In the genomic region with DNA sequence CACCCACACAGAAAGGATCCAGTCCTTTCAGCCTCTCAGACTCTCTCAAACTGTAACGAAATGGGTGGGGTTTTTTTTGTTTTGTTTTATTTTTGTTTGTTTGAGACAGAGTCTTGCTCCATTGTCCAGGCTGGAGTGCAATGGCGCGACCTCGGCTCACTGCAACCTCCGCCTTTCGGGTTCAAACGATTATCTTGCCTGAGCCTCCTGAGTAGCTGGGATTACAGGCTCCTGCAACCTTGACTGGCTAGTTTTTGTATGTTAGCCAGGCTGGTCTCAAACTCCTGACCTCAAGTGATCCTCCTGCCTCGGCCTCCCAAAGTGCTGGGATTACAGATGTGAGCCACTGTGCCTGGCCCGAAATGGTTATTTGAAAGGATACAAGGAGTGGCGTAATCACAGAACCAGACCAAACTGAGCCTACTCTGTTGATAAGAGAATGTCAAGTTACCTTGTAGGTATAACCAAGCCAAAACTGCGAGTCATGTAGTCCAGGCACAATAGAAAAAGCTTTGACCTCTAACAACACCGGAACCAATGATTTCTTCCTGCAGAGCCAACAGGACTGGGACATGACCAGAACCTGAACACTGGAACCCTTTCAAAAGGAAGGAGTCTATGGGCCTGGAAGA, we compare ENCODE assay signal across 11 cellular contexts.
DNase-seq lines count a peak whose midpoint lies in the region; ATAC-seq and TF ChIP-seq lines count a peak whose summit lies in the region.
"Had no signal": no experiment of that assay in that cellular context is flagged by ENCODE, and none has a peak within 500 bp of the region (broad histone marks: within the 10 kb centered on the region; RNA-seq: fewer than 3 reads in every experiment).

No MANE protein-coding gene starts in this region.

- peaks cover 26% of the 10 kb centered on the region for H3K4me1 ChIP-seq in CD4-positive, CD25-positive, alpha-beta regulatory T cell (ENCODE audit: control insufficient read depth, insufficient read depth, low read length, poor library complexity, severe bottlenecking)
- peaks cover 8% of the 10 kb centered on the region for H3K4me1 ChIP-seq in KMS-11 (ENCODE audit: low read depth, poor library complexity, severe bottlenecking)

- TF ChIP-seq CTCF in KMS-11 (conservative IDR thresholded peaks at IDR 0.05; ENCODE audit: low read depth, low read length) (no peak), natural killer cell (IDR thresholded peaks at IDR 0.05) (no peak)

- peak overlapping the region; percentile 48 to 90 (median 70) for H3K4me3 Mint-ChIP-seq in CD4-positive, CD25-positive, alpha-beta regulatory T cell
- H3K4me3 Mint-ChIP-seq in natural killer cell: peak overlapping the region; percentile 84
- H3K4me3 Mint-ChIP-seq: activated B cell treated with CpG ODN at 0.5 μM for 24 hours had no signal

- H3K4me1 Mint-ChIP-seq in CD4-positive, CD25-positive, alpha-beta regulatory T cell: peaks cover 0 to 56% (median 29%) of the 10 kb centered on the region in 4 donors
- peaks cover 20 to 22% of the 10 kb centered on the region in 2 donors for H3K4me1 Mint-ChIP-seq in natural killer cell

- H3K27ac Mint-ChIP-seq in CD4-positive, CD25-positive, alpha-beta regulatory T cell: peak overlapping the region; percentile 96 to 99 (median 99)
- H3K27ac Mint-ChIP-seq in natural killer cell: peak overlapping the region; percentile 76 to 79
- H3K27ac Mint-ChIP-seq: activated B cell treated with CpG ODN at 0.5 μM for 24 hours had no signal

- ATAC-seq in CD4-positive, CD25-positive, alpha-beta regulatory T cell (ENCODE audit: low read depth in 2 of 2): no peak
- ATAC-seq in natural killer cell (no peak), left colon (no peak)

- H3K36me3 ChIP-seq in CD4-positive, CD25-positive, alpha-beta regulatory T cell (ENCODE audit: control insufficient read depth, insufficient read depth, low read length): no peaks in the 10 kb centered on the region
- no peaks in the 10 kb centered on the region for H3K36me3 ChIP-seq in KMS-11 (ENCODE audit: insufficient read depth)

- H3K79me2 ChIP-seq in KMS-11 (ENCODE audit: insufficient read depth, low read depth): no peaks in the 10 kb centered on the region

- H3K9me3 Mint-ChIP-seq in CD4-positive, CD25-positive, alpha-beta regulatory T cell: peaks cover 0 to 2% (median 0%) of the 10 kb centered on the region in 7 donors
- no peaks in the 10 kb centered on the region for H3K9me3 Mint-ChIP-seq in natural killer cell
- H3K9me3 Mint-ChIP-seq: activated B cell treated with CpG ODN at 0.5 μM for 24 hours had no signal

- no peaks in the 10 kb centered on the region for H4K20me1 ChIP-seq in KMS-11 (ENCODE audit: insufficient read depth)

- H3K36me3 Mint-ChIP-seq in CD4-positive, CD25-positive, alpha-beta regulatory T cell: no peaks in the 10 kb centered on the region
- no peaks in the 10 kb centered on the region for H3K36me3 Mint-ChIP-seq in natural killer cell

- H3K9me3 ChIP-seq in CD4-positive, CD25-positive, alpha-beta regulatory T cell (ENCODE audit: control insufficient read depth in 2 of 2, low read length in 2 of 2): no peaks in the 10 kb centered on the region

- H3K27me3 Mint-ChIP-seq in CD4-positive, CD25-positive, alpha-beta regulatory T cell: no peaks in the 10 kb centered on the region
- H3K27me3 Mint-ChIP-seq in natural killer cell (ENCODE audit: low read depth in 2 of 2): no peaks in the 10 kb centered on the region
- H3K27me3 Mint-ChIP-seq: activated B cell treated with CpG ODN at 0.5 μM for 24 hours had no signal

- DNase-seq in CD4-positive, CD25-positive, alpha-beta regulatory T cell: no peak
- DNase-seq in caudate nucleus (lab: John Stamatoyannopoulos, UW) (peak in 1 of 61 donors; percentile 71), natural killer cell (no peak), NCI-H446 (lab: John Stamatoyannopoulos, UW) (no peak), left colon (no peak), hippocampal formation (lab: John Stamatoyannopoulos, UW) (no peak), NCI-H2196 (lab: John Stamatoyannopoulos, UW; ENCODE audit: unreplicated experiment) (no peak)
- DNase-seq: NCI-H510A, SIG-M5 had no signal

- peak overlapping the region; percentile 58 for H3K4me3 ChIP-seq in CD4-positive, CD25-positive, alpha-beta regulatory T cell (ENCODE audit: low read depth, low read length)
- H3K4me3 ChIP-seq in KMS-11 (IDR thresholded peaks at IDR 0.05; ENCODE audit: insufficient read depth, low read depth, low read length): no peak overlapping the region

- intact Hi-C loops in natural killer cell (cut with micrococcal nuclease) (loop anchor here (1.0 kb wide), 2 partner anchors 100 to 146 kb away; no protein-coding TSS in a partner anchor), left colon (cut with DNase I, micrococcal nuclease) (loop anchor here in 1 of 2 donors (5.0 kb wide), 1 partner anchor 99 kb away; a partner anchor contains a TSS)

- peak overlapping the region; percentile 68 for H2AFZ ChIP-seq in KMS-11 (ENCODE audit: low read depth)

- H3K27ac ChIP-seq in CD4-positive, CD25-positive, alpha-beta regulatory T cell (ENCODE audit: insufficient read depth, low read length, poor library complexity, severe bottlenecking): peak overlapping the region; percentile 58
- H3K27ac ChIP-seq in KMS-11 (no peak overlapping the region), caudate nucleus (ENCODE audit: low read depth, low read length) (peak overlapping the region; percentile 85)

- H3K4me2 ChIP-seq in KMS-11: no peak overlapping the region

- H3K27me3 ChIP-seq in CD4-positive, CD25-positive, alpha-beta regulatory T cell (ENCODE audit: control insufficient read depth, insufficient read depth, low read length): no peaks in the 10 kb centered on the region
- H3K27me3 ChIP-seq in KMS-11 (ENCODE audit: insufficient read depth, low read depth): no peaks in the 10 kb centered on the region

- H3K9ac ChIP-seq in KMS-11: no peak overlapping the region
